ENCODE assay signal across 8 cellular contexts in genomic region chr7:107168233-107169119, GRCh38. TPM values are rescaled to one million over a fixed set of nuclear protein-coding genes. Genes with fewer than 3 reads are reported as not detected.
DNase-seq lines count a peak whose midpoint lies in the region; ATAC-seq and TF ChIP-seq lines count a peak whose summit lies in the region.

Gene HBP1, plus strand, starts transcription at chr7:107169003. Its CDS starts 10,891 bp downstream, at chr7:107179894.

- no peaks in the 10 kb centered on the region for H3K27me3 Mint-ChIP-seq in osteocyte (ENCODE audit: unreplicated experiment)

- peak; percentile 86 for ATAC-seq in HG02759 (IDR thresholded peaks at IDR 0.05; ENCODE audit: unreplicated experiment)

- TF ChIP-seq CTCF in GM12864 (IDR thresholded peaks at IDR 0.05; ENCODE audit: low read depth, low read length, missing control alignments) (no peak), osteocyte (IDR thresholded peaks at IDR 0.05) (no peak)

- H3K4me3 Mint-ChIP-seq in osteocyte (ENCODE audit: unreplicated experiment) = peak within 1 kb of the TSS; percentile 95

- H3K27me3 ChIP-seq in thymus (ENCODE audit: control insufficient read depth, insufficient read depth) = no peaks in the 10 kb centered on the region

- no peaks in the 10 kb centered on the region for H3K9me3 Mint-ChIP-seq in osteocyte (ENCODE audit: unreplicated experiment)

- peak within 1 kb of the TSS; percentile 71 for H3K4me3 ChIP-seq in GM12864 (ENCODE audit: low read depth, low read length)
- H3K4me3 ChIP-seq in thymus (ENCODE audit: low read length) = peak within 1 kb of the TSS; percentile 87

- H3K4me1 ChIP-seq in thymus (ENCODE audit: control insufficient read depth, insufficient read depth, low read length) = no peaks in the 10 kb centered on the region

- WGBS in thymus = under 1% methylated on average over 44 of the region's 44 CpGs

- intact Hi-C loops in head of caudate nucleus (cut with DNase I) = no loop called here

- H3K4me1 Mint-ChIP-seq in osteocyte (ENCODE audit: unreplicated experiment) = peaks cover 46% of the 10 kb centered on the region

- peak within 1 kb of the TSS; percentile 99 for H3K27ac Mint-ChIP-seq in osteocyte (ENCODE audit: unreplicated experiment)

- H3K36me3 Mint-ChIP-seq in osteocyte (ENCODE audit: unreplicated experiment) = no peaks in the 10 kb centered on the region

- H3K27ac ChIP-seq in thymus (ENCODE audit: low read depth) = peak within 1 kb of the TSS; percentile 99

- peak; percentile 99 for DNase-seq in GM12864 (ENCODE audit: low read depth)
- DNase-seq in NCI-H1417 (lab: John Stamatoyannopoulos, UW) = peak; percentile 100
- peak; percentile 99 for DNase-seq in SW 1271 (lab: John Stamatoyannopoulos, UW)
- peak; percentile 93 for DNase-seq in activated naive CD8-positive, alpha-beta T cell treated with anti-CD3 and anti-CD28 coated beads, Interleukin-2, amount 50 U/mL, for 16 hours (ENCODE audit: low read depth, low spot score)
- peak; percentile 91 to 100 (median 98) for DNase-seq in head of caudate nucleus
- peak; percentile 100 for DNase-seq in osteocyte (ENCODE audit: extremely low spot score, unreplicated experiment)

- H3K36me3 ChIP-seq in thymus (ENCODE audit: control insufficient read depth, insufficient read depth) = no peaks in the 10 kb centered on the region

- no peaks in the 10 kb centered on the region for H3K9me3 ChIP-seq in thymus (ENCODE audit: control insufficient read depth)

RNA-seq across cellular contexts. Expression of gene HBP1, which starts in this region (rescaled TPM):
- 84.6 and 108 TPM in 2 replicates for total RNA-seq in osteocyte
- polyA plus RNA-seq in thymus = 56.7 TPM

Comparison
In these comparisons a context has a peak if more than half of its experiments do, and no peak if none do; other contexts are left out.
1. Peak in every context shown above with its lines: DNase-seq, ATAC-seq, H3K4me3 ChIP-seq and H3K27ac ChIP-seq.